29 cellular contexts compared by ENCODE assay signal in genomic region chr4:55512922-55513571, GRCh38. TPM values are rescaled to one million over a fixed set of nuclear protein-coding genes. Genes with fewer than 3 reads are reported as not detected.
DNase-seq lines count a peak whose midpoint lies in the region; ATAC-seq, FAIRE-seq and TF ChIP-seq lines count a peak whose summit lies in the region.
"Had no signal": no experiment of that assay in that cellular context is flagged by ENCODE, and none has a peak within 500 bp of the region (broad histone marks: within the 10 kb centered on the region; RNA-seq: fewer than 3 reads in every experiment).

No MANE protein-coding gene starts in this region.

- TF ChIP-seq RAD21 in IMR-90 (IDR thresholded peaks at IDR 0.05; ENCODE audit: low read length): no peak

- TF ChIP-seq POLR2A in IMR-90 (IDR thresholded peaks at IDR 0.05; ENCODE audit: low read depth, low read length): no peak

- WGBS in IMR-90 (ENCODE audit: extremely low coverage in 2 of 2, insufficient read length in 1 of 2), 2 experiments: no CpG with 5 or more reads among the region's 1 CpG

- DNase-seq in EH (ENCODE audit: low read depth) (peak; percentile 7), IMR-90 (peak; percentile 77), bronchial epithelial cell (ENCODE audit: low read depth) (peak; percentile 70), iris pigment epithelial cell (ENCODE audit: low read depth) (peak; percentile 33), amygdala (lab: John Stamatoyannopoulos, UW) (no peak), head of caudate nucleus (no peak)
- DNase-seq in central memory CD4-positive, alpha-beta T cell: no peak
- DNase-seq: CD4-positive, CD25-positive, alpha-beta regulatory T cell; EL; GF-D8; Kasumi-1; MV-4-11; NCI-H1105; NCI-H1436 treated with DMSO at 0.1 percent for 48 hours; NCI-H187 treated with DMSO at 0.1 percent for 48 hours; NCI-H2171 treated with DMSO at 0.1 percent for 48 hours; NCI-H524; NCI-H774; PC-9; RPMI8226; SHP77; T-cell had no signal

- H2BK5ac ChIP-seq in IMR-90 (ENCODE audit: low read depth, low read length, poor library complexity, severe bottlenecking): peak overlapping the region; percentile 55

- H3K9me3 ChIP-seq in IMR-90 (ENCODE audit: control insufficient read depth, insufficient read depth, low read length): no peaks in the 10 kb centered on the region

- TF ChIP-seq CTCF in IMR-90 (conservative IDR thresholded peaks at IDR 0.05; ENCODE audit: low read depth, low read length) (no peak), bronchial epithelial cell (IDR thresholded peaks at IDR 0.05; ENCODE audit: insufficient read depth, low read length, severe bottlenecking) (no peak)

- no peak overlapping the region for H2BK20ac ChIP-seq in IMR-90 (ENCODE audit: low read depth, low read length)

- H3K18ac ChIP-seq in IMR-90 (ENCODE audit: low read depth, low read length): no peak overlapping the region

- intact Hi-C loops in IMR-90 (cut with micrococcal nuclease): loop anchor here (5.0 kb wide), 1 partner anchor 46 kb away; no protein-coding TSS in a partner anchor
- intact Hi-C loops in head of caudate nucleus (cut with DNase I): no loop called here

- H2BK15ac ChIP-seq in IMR-90 (ENCODE audit: low read depth, low read length): no peak overlapping the region

- H3K9me1 ChIP-seq in IMR-90 (ENCODE audit: insufficient read depth, low read length): no peaks in the 10 kb centered on the region

- no peak overlapping the region for H4K91ac ChIP-seq in IMR-90 (ENCODE audit: insufficient read depth, low read depth, low read length)

- H3K23ac ChIP-seq in IMR-90 (ENCODE audit: low read depth, low read length): no peak overlapping the region

- peaks cover 7 to 35% of the 10 kb centered on the region in 2 experiments; a peak in 3 of 4 replicates for H3K79me1 ChIP-seq in IMR-90 (ENCODE audit: low read depth in 1 of 2, low read length in 2 of 2)

- in situ Hi-C loops in IMR-90 (cut with MboI; ENCODE audit: low sequenced_read_pairs): no loop called here

- no peaks in the 10 kb centered on the region for H3K27me3 ChIP-seq in IMR-90 (ENCODE audit: control insufficient read depth, insufficient read depth, low read length)
- no peaks in the 10 kb centered on the region for H3K27me3 ChIP-seq in bronchial epithelial cell (ENCODE audit: control insufficient read depth, insufficient read depth, low read length)
- H3K27me3 ChIP-seq: BLaER1 had no signal

- H4K20me1 ChIP-seq in IMR-90 (ENCODE audit: insufficient read depth, low read length): no peaks in the 10 kb centered on the region
- H4K20me1 ChIP-seq: BLaER1 had no signal

- no peak overlapping the region for H3K14ac ChIP-seq in IMR-90 (replicated peaks; ENCODE audit: low read depth, low read length)

- no peak overlapping the region for H4K8ac ChIP-seq in IMR-90 (ENCODE audit: low read depth in 2 of 2, low read length in 2 of 2)

- no peak overlapping the region for H3K9ac ChIP-seq in IMR-90 (ENCODE audit: low read depth, low read length)
- H3K9ac ChIP-seq: BLaER1 had no signal

- H3K56ac ChIP-seq in IMR-90 (ENCODE audit: extremely low read depth, insufficient read depth, low read length): no peak overlapping the region

- BruUV-seq in IMR-90 (replicated peaks; lab: Mats Ljungman, UMichigan): no TSS peak

- POLR2A ChIA-PET in IMR-90 (lab: Charles Lee; ENCODE audit: unreplicated experiment): no interaction called here

- H2AK5ac ChIP-seq in IMR-90 (ENCODE audit: low read depth, low read length): no peak overlapping the region

- H3K4ac ChIP-seq in IMR-90 (ENCODE audit: low read depth, low read length): no peak overlapping the region

- ATAC-seq in IMR-90 (ENCODE audit: low read depth) (peak; percentile 83), HG03571 (IDR thresholded peaks at IDR 0.05; ENCODE audit: unreplicated experiment) (no peak)
- ATAC-seq: K562, T-cell had no signal

- no peak overlapping the region for H2AFZ ChIP-seq in IMR-90 (replicated peaks; ENCODE audit: low read length, poor library complexity)
- H2AFZ ChIP-seq: PC-9 had no signal

- FAIRE-seq in bronchial epithelial cell (lab: Jason Lieb, UNC): no peak
- FAIRE-seq: D721Med, GM12891, H1, K562 had no signal

- H3K27ac ChIP-seq in IMR-90 (ENCODE audit: insufficient read depth, low read length): no peak overlapping the region
- H3K27ac ChIP-seq: BLaER1, HL-60, PC-9 had no signal

- peak overlapping the region; percentile 32; the same call in 1 of the 2 replicates for H3K4me2 ChIP-seq in IMR-90 (ENCODE audit: low read depth, low read length)
- H3K4me2 ChIP-seq: BLaER1, PC-9 had no signal

- H3K36me3 ChIP-seq in IMR-90 (ENCODE audit: control insufficient read depth, insufficient read depth, low read length) (no peaks in the 10 kb centered on the region), bronchial epithelial cell (ENCODE audit: control insufficient read depth, insufficient read depth, low read length) (no peaks in the 10 kb centered on the region)

- no peak overlapping the region for H4K5ac ChIP-seq in IMR-90 (ENCODE audit: low read depth, low read length)

- no peak overlapping the region for H2BK120ac ChIP-seq in IMR-90 (ENCODE audit: low read depth, low read length)

- H3K4me3 ChIP-seq in IMR-90 (ENCODE audit: insufficient read depth, low read depth, low read length) (no peak overlapping the region), bronchial epithelial cell (ENCODE audit: low read depth, low read length) (no peak overlapping the region)
- H3K4me3 ChIP-seq: BLaER1, K562, PC-9 had no signal

- dilution Hi-C loops in IMR-90 (cut with HindIII; ENCODE audit: low sequenced_read_pairs, unreplicated experiment): no loop called here

- no peak overlapping the region for H2AK9ac ChIP-seq in IMR-90 (replicated peaks; ENCODE audit: low read depth, low read length, poor library complexity)

- peaks cover 3% of the 10 kb centered on the region; the same call in 1 of the 2 replicates for H3K4me1 ChIP-seq in IMR-90 (ENCODE audit: control insufficient read depth, insufficient read depth, low read length)
- H3K4me1 ChIP-seq: BLaER1 had no signal

- CTCF ChIA-PET in IMR-90 (lab: Yijun Ruan, JAX): no interaction called here

TF ChIP-seq in IMR-90, 13 proteins besides CTCF, POLR2A, EP300 and RAD21:
- TF ChIP-seq ELK1 (IDR thresholded peaks at IDR 0.05; ENCODE audit: borderline replicate concordance, low read depth, low read length) (no peak), RCOR1 (IDR thresholded peaks at IDR 0.05; ENCODE audit: insufficient replicate concordance, low read length) (no peak), MAZ (IDR thresholded peaks at IDR 0.05; ENCODE audit: borderline replicate concordance, low read depth, low read length) (no peak), SMC3 (IDR thresholded peaks at IDR 0.05; ENCODE audit: low read depth, low read length) (no peak), CEBPB (IDR thresholded peaks at IDR 0.05; ENCODE audit: low read depth, low read length) (no peak), MXI1 (IDR thresholded peaks at IDR 0.05; ENCODE audit: borderline replicate concordance, low read depth, low read length) (no peak)

RNA-seq across cellular contexts. Expression of gene CLOCK, which starts 33.7 kb away (rescaled TPM):
- total RNA-seq in IMR-90 (2012; rRNA removed) (51.4 and 53.4 TPM in 2 replicates), bronchial epithelial cell (20.8 and 29.7 TPM in 2 replicates)
- polyA plus RNA-seq in IMR-90 (2012; rRNA removed): 6.7 and 7.3 TPM in 2 replicates
- 1.3 and 1.8 TPM in 2 replicates for polyA plus RNA-seq in IMR-90 (2012; cell fraction: cytosol; rRNA removed)
- polyA plus RNA-seq in IMR-90 (2012; cell fraction: nucleus; rRNA removed; ENCODE audit: low replicate concordance): 4.5 and 15.7 TPM in 2 replicates

Comparison
In these comparisons a context has a peak if more than half of its experiments do, and no peak if none do; other contexts are left out.
1. DNase-seq: peak in EH (single experiment), IMR-90 (single experiment), bronchial epithelial cell (single experiment) and iris pigment epithelial cell (single experiment); none in amygdala (0 of 56), central memory CD4-positive, alpha-beta T cell (single experiment) and head of caudate nucleus (0 of 42).